ENCODE assay signal across 11 cellular contexts in genomic region chr9:5879419-5880181, GRCh38. TPM values are rescaled to one million over a fixed set of nuclear protein-coding genes. Genes with fewer than 3 reads are reported as not detected.
A peak's percentile ranks its signal among the peaks of the same experiment; 100 is the strongest.
DNase-seq lines count a peak whose midpoint lies in the region; ATAC-seq and TF ChIP-seq lines count a peak whose summit lies in the region.
"Had no signal": no experiment of that assay in that cellular context is flagged by ENCODE, and none has a peak within 500 bp of the region (broad histone marks: within the 10 kb centered on the region; RNA-seq: fewer than 3 reads in every experiment).

No MANE protein-coding gene starts in this region.

- H2BK5ac ChIP-seq in trophoblast cell (ENCODE audit: low read depth, low read length, poor library complexity): peak overlapping the region; percentile 86

- H2BK120ac ChIP-seq in trophoblast cell (ENCODE audit: insufficient read depth, low read length, poor library complexity): peak overlapping the region; percentile 95

- H3K79me1 ChIP-seq in trophoblast cell (ENCODE audit: low read length): peaks cover 16% of the 10 kb centered on the region

- H3K4ac ChIP-seq in trophoblast cell (ENCODE audit: low read depth, low read length): no peak overlapping the region

- no peak overlapping the region for H3K23ac ChIP-seq in trophoblast cell (ENCODE audit: low read length)

- intact Hi-C loops in HCT116 (cut with micrococcal nuclease): loop anchor here (5.0 to 10.0 kb wide), 2 partner anchors 82 to 685 kb away; no protein-coding TSS in a partner anchor

- H3K36me3 ChIP-seq in HCT116 (ENCODE audit: control insufficient read depth in 1 of 2, insufficient read depth in 2 of 2, low read length in 2 of 2) (no peaks in the 10 kb centered on the region), trophoblast cell (ENCODE audit: control insufficient read depth in 1 of 2, insufficient read depth in 2 of 2, low read length in 2 of 2) (no peaks in the 10 kb centered on the region)

- H3K9me2 ChIP-seq in HCT116 (ENCODE audit: insufficient read depth): no peaks in the 10 kb centered on the region

- H3K4me2 ChIP-seq in HCT116 (ENCODE audit: low read length) (peak overlapping the region; percentile 72), trophoblast cell (ENCODE audit: low read length) (peak overlapping the region; percentile 26)

- peak overlapping the region; percentile 57; the same call in 1 of the 2 replicates for H3K27ac ChIP-seq in HCT116 (ENCODE audit: low read depth, low read length)
- H3K27ac ChIP-seq in trophoblast cell (ENCODE audit: low read depth, low read length): peak overlapping the region; percentile 74

- POLR2A ChIA-PET in HCT116 (lab: Charles Lee): interaction anchor here (0.7 to 2.0 kb wide), 7 partner anchors 11 to 136 kb away, joined by 3 to 7 read pairs (median 4); partner anchors contain the start of genes ERMP1 and RANBP6

- no peak overlapping the region for H4K12ac ChIP-seq in trophoblast cell (ENCODE audit: low read depth, low read length)

- 0 out of 2 replicates have a peak, but pooled peaks have one; percentile 13 for TF ChIP-seq RAD21 in HCT116 (IDR thresholded peaks at IDR 0.05; ENCODE audit: low read depth)

- H2AFZ ChIP-seq in HCT116 (ENCODE audit: low read depth, low read length, poor library complexity, severe bottlenecking) (peak overlapping the region; percentile 6), trophoblast cell (ENCODE audit: insufficient read depth, low read length, poor library complexity) (no peak overlapping the region)

- H3K9ac ChIP-seq in HCT116 (ENCODE audit: low read length) (peak overlapping the region; percentile 30; the same call in 1 of the 2 replicates), trophoblast cell (ENCODE audit: low read length) (no peak overlapping the region)

- WGBS in trophoblast cell (ENCODE audit: extremely low coverage, insufficient coverage, insufficient read length): no CpG with 5 or more reads among the region's 10 CpGs

- CTCF ChIA-PET in HCT116 (lab: Charles Lee): interaction anchor here (0.9 to 2.5 kb wide), 6 partner anchors 8 to 427 kb away, joined by 3 to 22 read pairs (median 6); no protein-coding TSS in a partner anchor

- TF ChIP-seq POLR2A in HCT116 (IDR thresholded peaks at IDR 0.05; ENCODE audit: borderline replicate concordance, extremely low read depth, insufficient read depth, insufficient read length): no peak

- peak overlapping the region; percentile 61 for H4K8ac ChIP-seq in trophoblast cell (ENCODE audit: low read depth, low read length)

- H3K18ac ChIP-seq in trophoblast cell (ENCODE audit: low read length): no peak overlapping the region

- peak overlapping the region; percentile 79 for H4K91ac ChIP-seq in trophoblast cell (ENCODE audit: low read depth, low read length)

- TF ChIP-seq CTCF in HCT116 (IDR thresholded peaks at IDR 0.05 in 2 of 3, conservative IDR thresholded peaks at IDR 0.05 in 1 of 3; ENCODE audit: borderline replicate concordance in 1 of 3, insufficient read depth in 1 of 3, low read depth in 2 of 3, low read length in 2 of 3) (no peak), epithelial cell of proximal tubule (conservative IDR thresholded peaks at IDR 0.05; ENCODE audit: low read depth, low read length) (no peak)

- H3K4me1 ChIP-seq in HCT116 (ENCODE audit: control insufficient read depth in 1 of 2, insufficient read depth in 2 of 2, low read length in 2 of 2) (peaks cover 12 to 43% of the 10 kb centered on the region in 2 experiments; a peak in 3 of 4 replicates), trophoblast cell (ENCODE audit: control insufficient read depth in 1 of 2, insufficient read depth in 2 of 2, low read length in 2 of 2) (peaks cover 8% of the 10 kb centered on the region in 2 experiments)

- H3K14ac ChIP-seq in trophoblast cell (ENCODE audit: low read length): no peak overlapping the region

- no peak overlapping the region for H2AK5ac ChIP-seq in trophoblast cell (ENCODE audit: low read length)

- DNase-seq in HCT116 (ENCODE audit: low read depth, low spot score) (peak; percentile 88), RKO (ENCODE audit: low spot score) (peak; percentile 79), epithelial cell of proximal tubule (ENCODE audit: low read depth) (peak; percentile 62), trophoblast cell (peak; percentile 78 to 94), pons (ENCODE audit: low spot score) (no peak), NAMALWA (ENCODE audit: low spot score) (no peak)
- no peak for DNase-seq in stimulated activated CD4-positive, alpha-beta T cell treated with anti-CD3 and anti-CD28 coated beads, Interleukin-15, amount 100 ng/mL, for 24 hours
- DNase-seq: activated naive CD4-positive, alpha-beta T cell treated with anti-CD3 and anti-CD28 coated beads, Interleukin-2, amount 50 U/mL, for 16 hours; kidney; SHP77; stimulated activated CD4-positive, alpha-beta T cell treated with anti-CD3 and anti-CD28 coated beads, Interleukin-1b, Interleukin-23, amount 100 ng/mL, for 48 hours had no signal

- no peaks in the 10 kb centered on the region for H3K27me3 ChIP-seq in HCT116 (ENCODE audit: insufficient read depth, low read length)
- H3K27me3 ChIP-seq in trophoblast cell (ENCODE audit: insufficient read depth, low read length): no peaks in the 10 kb centered on the region

- H3K4me3 ChIP-seq in HCT116 (replicated peaks in 1 of 2; ENCODE audit: low read depth in 1 of 2, low read length in 2 of 2) (peak overlapping the region; percentile 25 to 44), epithelial cell of proximal tubule (ENCODE audit: low read depth, low read length) (peak overlapping the region; percentile 11), trophoblast cell (ENCODE audit: low read depth, low read length) (no peak overlapping the region)

- ATAC-seq in HCT116: peak; percentile 94

- RAD21 ChIA-PET in HCT116 (lab: Charles Lee; ENCODE audit: low non-redundant PET in 1 of 2, low total read pairs in 2 of 2, uncharacterized antibody in 2 of 2, unreplicated experiment in 2 of 2): interaction anchor here in 1 of 2 experiments (0.7 to 1.1 kb wide), 3 partner anchors 47 to 175 kb away, joined by 3 to 4 read pairs (median 3); partner anchors contain the start of gene ERMP1

- peak overlapping the region; percentile 70 for H2BK12ac ChIP-seq in trophoblast cell (ENCODE audit: low read length)

- H3K79me2 ChIP-seq in HCT116 (ENCODE audit: insufficient read depth, low read length) (no peaks in the 10 kb centered on the region), trophoblast cell (ENCODE audit: control insufficient read depth, insufficient read depth, low read length, poor library complexity) (no peaks in the 10 kb centered on the region)

- no peaks in the 10 kb centered on the region for H4K20me1 ChIP-seq in HCT116 (ENCODE audit: insufficient read depth)

- H3K9me3 ChIP-seq in HCT116 (ENCODE audit: control insufficient read depth in 1 of 2, insufficient read depth in 1 of 2, low read depth in 1 of 2, low read length in 2 of 2) (no peaks in the 10 kb centered on the region), trophoblast cell (ENCODE audit: insufficient read depth, low read depth, low read length) (no peaks in the 10 kb centered on the region)

- BruUV-seq in HCT116 (replicated peaks; lab: Mats Ljungman, UMichigan): TSS peak; percentile 73

TF ChIP-seq in HCT116, 20 proteins besides CTCF, POLR2A, EP300 and RAD21 (continues in another document):
- TF ChIP-seq CBX3 (IDR thresholded peaks at IDR 0.05; ENCODE audit: low read depth) (peak; percentile 78), EZH2 (IDR thresholded peaks at IDR 0.05) (no peak), POLR2AphosphoS5 (IDR thresholded peaks at IDR 0.05; ENCODE audit: low read depth, low read length) (peak; percentile 53), SIN3A (IDR thresholded peaks at IDR 0.05; ENCODE audit: low read depth) (peak; percentile 61; the same call in 1 of the 2 replicates), JUND (IDR thresholded peaks at IDR 0.05) (peak; percentile 90), ELF1 (IDR thresholded peaks at IDR 0.05; ENCODE audit: borderline replicate concordance, low read depth) (no peak), FOSL1 (IDR thresholded peaks at IDR 0.05; ENCODE audit: low read depth) (peak; percentile 92), EZH2phosphoT487 (IDR thresholded peaks at IDR 0.05; ENCODE audit: borderline replicate concordance) (no peak), CEBPB (IDR thresholded peaks at IDR 0.05; ENCODE audit: low read depth) (no peak), SP1 (IDR thresholded peaks at IDR 0.05; ENCODE audit: low read depth) (peak; percentile 79), ATF3 (IDR thresholded peaks at IDR 0.05) (no peak), EGR1 (IDR thresholded peaks at IDR 0.05; ENCODE audit: low read depth) (peak; percentile 27), ZFX (IDR thresholded peaks at IDR 0.05) (no peak), TCF7L2 (IDR thresholded peaks at IDR 0.05; ENCODE audit: borderline replicate concordance, extremely low read depth, insufficient read depth, insufficient read length) (peak; percentile 28)
- TF ChIP-seq, protein P1, sequence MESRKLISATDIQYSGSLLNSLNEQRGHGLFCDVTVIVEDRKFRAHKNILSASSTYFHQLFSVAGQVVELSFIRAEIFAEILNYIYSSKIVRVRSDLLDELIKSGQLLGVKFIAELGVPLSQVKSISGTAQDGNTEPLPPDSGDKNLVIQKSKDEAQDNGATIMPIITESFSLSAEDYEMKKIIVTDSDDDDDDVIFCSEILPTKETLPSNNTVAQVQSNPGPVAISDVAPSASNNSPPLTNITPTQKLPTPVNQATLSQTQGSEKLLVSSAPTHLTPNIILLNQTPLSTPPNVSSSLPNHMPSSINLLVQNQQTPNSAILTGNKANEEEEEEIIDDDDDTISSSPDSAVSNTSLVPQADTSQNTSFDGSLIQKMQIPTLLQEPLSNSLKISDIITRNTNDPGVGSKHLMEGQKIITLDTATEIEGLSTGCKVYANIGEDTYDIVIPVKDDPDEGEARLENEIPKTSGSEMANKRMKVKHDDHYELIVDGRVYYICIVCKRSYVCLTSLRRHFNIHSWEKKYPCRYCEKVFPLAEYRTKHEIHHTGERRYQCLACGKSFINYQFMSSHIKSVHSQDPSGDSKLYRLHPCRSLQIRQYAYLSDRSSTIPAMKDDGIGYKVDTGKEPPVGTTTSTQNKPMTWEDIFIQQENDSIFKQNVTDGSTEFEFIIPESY (IDR thresholded peaks at IDR 0.05; ENCODE audit: extremely low read depth, insufficient replicate concordance, low read length): no peak

RNA-seq across cellular contexts. Expression of gene MLANA, which starts 11.1 kb away (rescaled TPM):
- total RNA-seq in HCT116 (2021; ENCODE audit: unreplicated experiment) (not detected), epithelial cell of proximal tubule (not detected in 2 replicates)
- polyA plus RNA-seq in HCT116 (2012): 0.07 and 0.09 TPM in 2 replicates
- polyA plus RNA-seq in trophoblast cell (2013): 0.03 TPM in 1 of 2 replicates, not detected in the other
- total RNA-seq: kidney had no signal

RNA-seq across cellular contexts. Expression of gene ERMP1, which starts 46.7 kb away (rescaled TPM):
- total RNA-seq in HCT116 (2021; ENCODE audit: unreplicated experiment) (29.9 TPM), epithelial cell of proximal tubule (13.2 and 21.3 TPM in 2 replicates)
- polyA plus RNA-seq in HCT116 (2012): 23.0 and 24.7 TPM in 2 replicates
- 22.1 TPM in 2 replicates for polyA plus RNA-seq in trophoblast cell (2013)

Comparison
In these comparisons a context has a peak if more than half of its experiments do, and no peak if none do; other contexts are left out.
1. DNase-seq: peak in HCT116 (single experiment), RKO (single experiment), epithelial cell of proximal tubule (single experiment) and trophoblast cell (2 of 2); none in stimulated activated CD4-positive, alpha-beta T cell treated with anti-CD3 and anti-CD28 coated beads, Interleukin-15, amount 100 ng/mL, for 24 hours (single experiment), pons (single experiment) and NAMALWA (single experiment).